ENCODE assay signal across 14 cellular contexts in the genomic region with DNA sequence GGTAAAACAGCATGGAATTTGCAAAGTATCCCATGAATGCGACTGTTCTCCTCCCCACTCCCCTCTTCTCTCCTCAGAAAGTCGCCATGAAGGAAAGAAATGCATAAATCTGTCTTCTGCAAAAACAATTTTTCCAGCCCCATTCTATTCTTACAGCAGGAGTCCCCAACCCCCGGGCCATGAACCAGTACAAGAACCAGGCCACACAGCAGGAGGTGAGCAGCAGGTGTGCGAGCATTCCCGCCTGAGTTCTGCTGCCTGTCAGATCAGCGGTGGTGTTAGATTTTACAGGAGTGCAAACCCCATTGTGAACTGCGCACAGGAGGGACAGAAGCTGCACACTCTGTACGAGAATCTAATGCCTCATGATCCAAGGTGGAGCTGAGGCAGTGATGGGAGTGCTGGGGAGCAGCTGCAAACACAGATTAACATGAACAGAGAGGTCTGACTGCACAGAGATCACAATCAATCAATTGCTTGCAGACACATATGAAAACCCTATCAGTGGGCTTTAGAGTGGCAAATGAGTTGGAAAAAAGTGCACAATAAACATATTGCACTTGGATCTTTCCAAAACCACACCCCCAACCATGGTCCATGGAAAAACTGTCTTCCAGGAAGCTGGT.
DNase-seq lines count a peak whose midpoint lies in the region; TF ChIP-seq lines count a peak whose summit lies in the region.
"Had no signal": no experiment of that assay in that cellular context is flagged by ENCODE, and none has a peak within 500 bp of the region (broad histone marks: within the 10 kb centered on the region; RNA-seq: fewer than 3 reads in every experiment).

No MANE protein-coding gene starts in this region.

- no peak overlapping the region for H3K4me3 Mint-ChIP-seq in activated T-cell treated with anti-CD3 and anti-CD28 coated beads, Interleukin-2, amount 50 U/mL, for 24 hours
- H3K4me3 Mint-ChIP-seq: CD4-positive, CD25-positive, alpha-beta regulatory T cell had no signal

- POLR2A ChIA-PET in HEK293 (lab: Yijun Ruan, JAX): no interaction called here

- no peaks in the 10 kb centered on the region for H3K4me1 Mint-ChIP-seq in activated T-cell treated with anti-CD3 and anti-CD28 coated beads, Interleukin-2, amount 50 U/mL, for 24 hours (ENCODE audit: low read depth)
- H3K4me1 Mint-ChIP-seq: CD4-positive, CD25-positive, alpha-beta regulatory T cell had no signal

- H3K27ac Mint-ChIP-seq in activated T-cell treated with anti-CD3 and anti-CD28 coated beads, Interleukin-2, amount 50 U/mL, for 24 hours: no peak overlapping the region
- H3K27ac Mint-ChIP-seq: CD4-positive, CD25-positive, alpha-beta regulatory T cell had no signal

- H3K36me3 Mint-ChIP-seq in activated T-cell treated with anti-CD3 and anti-CD28 coated beads, Interleukin-2, amount 50 U/mL, for 24 hours (ENCODE audit: low read depth): no peaks in the 10 kb centered on the region
- H3K36me3 Mint-ChIP-seq: CD4-positive, CD25-positive, alpha-beta regulatory T cell had no signal

- no peak overlapping the region for H2AFZ ChIP-seq in osteoblast (ENCODE audit: low read length)

- H3K4me2 ChIP-seq in osteoblast (ENCODE audit: insufficient read depth, low read length): no peak overlapping the region
- H3K4me2 ChIP-seq: BLaER1 treated with 17β-estradiol and CSF1 and Interleukin-3, amounts not matched to agents 10 nM and 100 nM had no signal

- H3K9me3 Mint-ChIP-seq in activated T-cell treated with anti-CD3 and anti-CD28 coated beads, Interleukin-2, amount 50 U/mL, for 24 hours: peaks cover 17% of the 10 kb centered on the region

- CTCF ChIA-PET in HEK293 (lab: Yijun Ruan, JAX): no interaction called here

- no peaks in the 10 kb centered on the region for H4K20me1 ChIP-seq in osteoblast (ENCODE audit: insufficient read depth, low read length)
- H4K20me1 ChIP-seq: BLaER1 treated with 17β-estradiol and CSF1 and Interleukin-3, amounts not matched to agents 10 nM and 100 nM had no signal

- H3K4me1 ChIP-seq in HEK293 (ENCODE audit: control insufficient read depth, insufficient read depth, low read length): no peaks in the 10 kb centered on the region
- no peaks in the 10 kb centered on the region for H3K4me1 ChIP-seq in osteoblast (ENCODE audit: insufficient read depth, low read length)
- H3K4me1 ChIP-seq: BLaER1 treated with 17β-estradiol and CSF1 and Interleukin-3, amounts not matched to agents 10 nM and 100 nM had no signal

- no peak for TF ChIP-seq CTCF in HEK293 (tag by site-specific recombination; IDR thresholded peaks at IDR 0.05)
- TF ChIP-seq CTCF in osteoblast (IDR thresholded peaks at IDR 0.05; ENCODE audit: extremely low read depth, low read depth, low read length): no peak

- H3K27me3 ChIP-seq in osteoblast (ENCODE audit: insufficient read depth, low read length): no peaks in the 10 kb centered on the region
- H3K27me3 ChIP-seq: BLaER1 treated with 17β-estradiol and CSF1 and Interleukin-3, amounts not matched to agents 10 nM and 100 nM had no signal

- no peaks in the 10 kb centered on the region for H3K79me2 ChIP-seq in osteoblast (ENCODE audit: insufficient read depth, low read length)

- DNase-seq in NCI-H510A treated with DMSO at 0.1 percent for 48 hours (lab: John Stamatoyannopoulos, UW) (peak; percentile 49), NCI-H510A (lab: John Stamatoyannopoulos, UW) (no peak), NCI-H69 (lab: John Stamatoyannopoulos, UW) (peak; percentile 37), osteoblast (ENCODE audit: insufficient read length, low spot score, missing footprints) (peak; percentile 71), OCI-M1 (lab: John Stamatoyannopoulos, UW) (no peak)
- DNase-seq in activated T-cell treated with anti-CD3 and anti-CD28 coated beads, Interleukin-2, amount 50 U/mL, for 24 hours: no peak
- DNase-seq in stimulated activated CD4-positive, alpha-beta T cell treated with anti-CD3 and anti-CD28 coated beads, Interleukin-2, amount 100 ng/mL, for 24 hours: no peak
- DNase-seq: ACHN; Calu3; CD4-positive, CD25-positive, alpha-beta regulatory T cell; DMS 273 treated with DMSO at 0.1 percent for 48 hours; HCEC 1CT had no signal

- H3K4me3 ChIP-seq in HEK293 (ENCODE audit: low read depth, low read length) (no peak overlapping the region), osteoblast (ENCODE audit: insufficient read depth, low read length) (no peak overlapping the region)
- H3K4me3 ChIP-seq: BLaER1 treated with 17β-estradiol and CSF1 and Interleukin-3, amounts not matched to agents 10 nM and 100 nM had no signal

- H3K27ac ChIP-seq in HEK293 (ENCODE audit: extremely low read depth, low read depth, low read length) (no peak overlapping the region), osteoblast (ENCODE audit: low read depth, low read length) (no peak overlapping the region)
- H3K27ac ChIP-seq: BLaER1 treated with 17β-estradiol and CSF1 and Interleukin-3, amounts not matched to agents 10 nM and 100 nM had no signal

- no peaks in the 10 kb centered on the region for H3K9me3 ChIP-seq in HEK293 (ENCODE audit: control insufficient read depth, insufficient read depth, low read depth, low read length)
- no peaks in the 10 kb centered on the region for H3K9me3 ChIP-seq in osteoblast (ENCODE audit: low read depth, low read length)

- H3K36me3 ChIP-seq in HEK293 (ENCODE audit: control insufficient read depth in 2 of 2, insufficient read depth in 1 of 2, low read length in 2 of 2) (no peaks in the 10 kb centered on the region), osteoblast (ENCODE audit: insufficient read depth, low read length) (no peaks in the 10 kb centered on the region)
- H3K36me3 ChIP-seq: BLaER1 treated with 17β-estradiol and CSF1 and Interleukin-3, amounts not matched to agents 10 nM and 100 nM had no signal

- peaks cover 13% of the 10 kb centered on the region for H3K27me3 Mint-ChIP-seq in activated T-cell treated with anti-CD3 and anti-CD28 coated beads, Interleukin-2, amount 50 U/mL, for 24 hours
- H3K27me3 Mint-ChIP-seq: CD4-positive, CD25-positive, alpha-beta regulatory T cell had no signal

TF ChIP-seq in HEK293, 187 proteins besides CTCF, POLR2A, EP300 and RAD21:
- TF ChIP-seq ZIC2 (tag by site-specific recombination; IDR thresholded peaks at IDR 0.05): peak; percentile 96
- TF ChIP-seq, protein P1, sequence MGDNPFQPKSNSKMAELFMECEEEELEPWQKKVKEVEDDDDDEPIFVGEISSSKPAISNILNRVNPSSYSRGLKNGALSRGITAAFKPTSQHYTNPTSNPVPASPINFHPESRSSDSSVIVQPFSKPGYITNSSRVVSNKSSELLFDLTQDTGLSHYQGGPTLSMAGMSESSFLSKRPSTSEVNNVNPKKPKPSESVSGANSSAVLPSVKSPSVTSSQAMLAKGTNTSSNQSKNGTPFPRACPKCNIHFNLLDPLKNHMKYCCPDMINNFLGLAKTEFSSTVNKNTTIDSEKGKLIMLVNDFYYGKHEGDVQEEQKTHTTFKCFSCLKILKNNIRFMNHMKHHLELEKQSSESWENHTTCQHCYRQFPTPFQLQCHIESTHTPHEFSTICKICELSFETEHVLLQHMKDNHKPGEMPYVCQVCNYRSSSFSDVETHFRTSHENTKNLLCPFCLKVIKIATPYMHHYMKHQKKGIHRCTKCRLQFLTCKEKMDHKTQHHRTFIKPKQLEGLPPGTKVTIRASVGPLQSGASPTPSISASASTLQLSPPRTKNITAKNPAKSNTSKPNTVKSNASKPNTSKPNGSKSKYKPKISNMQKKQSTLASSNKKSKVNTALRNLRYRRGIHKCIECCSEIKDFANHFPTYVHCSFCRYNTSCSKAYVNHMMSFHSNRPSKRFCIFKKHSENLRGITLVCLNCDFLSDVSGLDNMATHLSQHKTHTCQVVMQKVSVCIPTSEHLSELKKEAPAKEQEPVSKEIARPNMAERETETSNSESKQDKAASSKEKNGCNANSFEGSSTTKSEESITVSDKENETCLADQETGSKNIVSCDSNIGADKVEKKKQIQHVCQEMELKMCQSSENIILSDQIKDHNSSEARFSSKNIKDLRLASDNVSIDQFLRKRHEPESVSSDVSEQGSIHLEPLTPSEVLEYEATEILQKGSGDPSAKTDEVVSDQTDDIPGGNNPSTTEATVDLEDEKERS (tag by site-specific recombination; IDR thresholded peaks at IDR 0.05): no peak
- TF ChIP-seq, protein P2, sequence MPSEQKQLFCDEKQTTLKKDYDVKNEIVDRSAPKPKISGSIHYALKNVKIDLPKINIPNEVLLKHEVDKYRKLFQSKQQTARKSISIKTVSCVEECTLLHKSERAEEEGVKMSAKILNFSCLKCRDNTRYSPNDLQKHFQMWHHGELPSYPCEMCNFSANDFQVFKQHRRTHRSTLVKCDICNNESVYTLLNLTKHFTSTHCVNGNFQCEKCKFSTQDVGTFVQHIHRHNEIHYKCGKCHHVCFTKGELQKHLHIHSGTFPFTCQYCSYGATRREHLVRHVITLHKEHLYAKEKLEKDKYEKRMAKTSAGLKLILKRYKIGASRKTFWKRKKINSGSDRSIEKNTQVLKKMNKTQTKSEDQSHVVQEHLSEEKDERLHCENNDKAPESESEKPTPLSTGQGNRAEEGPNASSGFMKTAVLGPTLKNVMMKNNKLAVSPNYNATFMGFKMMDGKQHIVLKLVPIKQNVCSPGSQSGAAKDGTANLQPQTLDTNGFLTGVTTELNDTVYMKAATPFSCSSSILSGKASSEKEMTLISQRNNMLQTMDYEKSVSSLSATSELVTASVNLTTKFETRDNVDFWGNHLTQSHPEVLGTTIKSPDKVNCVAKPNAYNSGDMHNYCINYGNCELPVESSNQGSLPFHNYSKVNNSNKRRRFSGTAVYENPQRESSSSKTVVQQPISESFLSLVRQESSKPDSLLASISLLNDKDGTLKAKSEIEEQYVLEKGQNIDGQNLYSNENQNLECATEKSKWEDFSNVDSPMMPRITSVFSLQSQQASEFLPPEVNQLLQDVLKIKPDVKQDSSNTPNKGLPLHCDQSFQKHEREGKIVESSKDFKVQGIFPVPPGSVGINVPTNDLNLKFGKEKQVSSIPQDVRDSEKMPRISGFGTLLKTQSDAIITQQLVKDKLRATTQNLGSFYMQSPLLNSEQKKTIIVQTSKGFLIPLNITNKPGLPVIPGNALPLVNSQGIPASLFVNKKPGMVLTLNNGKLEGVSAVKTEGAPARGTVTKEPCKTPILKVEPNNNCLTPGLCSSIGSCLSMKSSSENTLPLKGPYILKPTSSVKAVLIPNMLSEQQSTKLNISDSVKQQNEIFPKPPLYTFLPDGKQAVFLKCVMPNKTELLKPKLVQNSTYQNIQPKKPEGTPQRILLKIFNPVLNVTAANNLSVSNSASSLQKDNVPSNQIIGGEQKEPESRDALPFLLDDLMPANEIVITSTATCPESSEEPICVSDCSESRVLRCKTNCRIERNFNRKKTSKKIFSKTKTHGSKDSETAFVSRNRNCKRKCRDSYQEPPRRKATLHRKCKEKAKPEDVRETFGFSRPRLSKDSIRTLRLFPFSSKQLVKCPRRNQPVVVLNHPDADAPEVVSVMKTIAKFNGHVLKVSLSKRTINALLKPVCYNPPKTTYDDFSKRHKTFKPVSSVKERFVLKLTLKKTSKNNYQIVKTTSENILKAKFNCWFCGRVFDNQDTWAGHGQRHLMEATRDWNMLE (tag by site-specific recombination; conservative IDR thresholded peaks at IDR 0.05; ENCODE audit: low read depth): no peak
TF ChIP-seq in HEK293: peak in this region for 1.

Comparison
In these comparisons a context has a peak if more than half of its experiments do, and no peak if none do; other contexts are left out.
1. DNase-seq: peak in NCI-H510A treated with DMSO at 0.1 percent for 48 hours (single experiment), NCI-H69 (single experiment) and osteoblast (single experiment); none in NCI-H510A (single experiment), activated T-cell treated with anti-CD3 and anti-CD28 coated beads, Interleukin-2, amount 50 U/mL, for 24 hours (single experiment), stimulated activated CD4-positive, alpha-beta T cell treated with anti-CD3 and anti-CD28 coated beads, Interleukin-2, amount 100 ng/mL, for 24 hours (0 of 2) and OCI-M1 (single experiment).